22 cellular contexts compared by ENCODE assay signal in the genomic region with DNA sequence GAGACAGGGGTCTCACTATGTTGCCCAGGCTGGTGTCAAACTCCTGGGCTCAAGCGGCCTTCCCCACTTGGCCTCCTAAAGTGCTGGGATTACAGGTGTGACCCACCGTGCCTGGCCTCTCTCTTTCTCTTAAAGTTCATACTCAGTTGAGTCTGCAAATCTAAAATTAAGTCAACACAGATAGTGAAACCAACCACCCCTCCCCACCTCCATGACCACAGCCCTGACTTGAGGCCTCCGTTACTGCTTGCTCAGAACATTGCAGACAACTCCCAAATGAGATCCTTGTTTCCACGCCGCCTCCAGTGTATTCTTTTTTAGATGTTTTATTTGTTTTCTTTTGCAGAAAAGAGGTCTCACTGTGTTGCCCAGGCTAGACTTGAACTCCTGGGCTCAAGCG.
A peak's percentile ranks its signal among the peaks of the same experiment; 100 is the strongest.
DNase-seq lines count a peak whose midpoint lies in the region; ATAC-seq, FAIRE-seq and TF ChIP-seq lines count a peak whose summit lies in the region.
"Had no signal": no experiment of that assay in that cellular context is flagged by ENCODE, and none has a peak within 500 bp of the region (broad histone marks: within the 10 kb centered on the region; RNA-seq: fewer than 3 reads in every experiment).

No MANE protein-coding gene starts in this region.

- H3K9me1 ChIP-seq in K562 (ENCODE audit: control insufficient read depth, insufficient read depth, low read length) = no peaks in the 10 kb centered on the region

- CTCF ChIA-PET in K562 (lab: Yijun Ruan, JAX; ENCODE audit: low intra/inter-chr PET ratio) = no interaction called here

- H3K9ac ChIP-seq in BLaER1 (no peak overlapping the region), K562 (ENCODE audit: insufficient read depth in 1 of 2, low read depth in 2 of 2, low read length in 2 of 2) (no peak overlapping the region)
- H3K9ac ChIP-seq: GM23248 had no signal

- H3K4me2 ChIP-seq in BLaER1 = peak overlapping the region; percentile 39; the same call in 1 of the 2 replicates
- no peak overlapping the region for H3K4me2 ChIP-seq in K562 (ENCODE audit: insufficient read depth, low read length)

- no peak for ATAC-seq in K562
- ATAC-seq in GM18505 (IDR thresholded peaks at IDR 0.05; ENCODE audit: unreplicated experiment) = no peak
- no peak for ATAC-seq in upper lobe of left lung (ENCODE audit: low FRiP score in 2 of 2)

- H3K36me3 ChIP-seq in BLaER1 = 0 out of 2 replicates have a peak, but pooled peaks cover 6% of the 10 kb centered on the region
- no peaks in the 10 kb centered on the region for H3K36me3 ChIP-seq in K562 (ENCODE audit: control insufficient read depth, insufficient read depth, low read length)
- no peaks in the 10 kb centered on the region for H3K36me3 ChIP-seq in upper lobe of left lung

- 17% methylated on average over 6 of the region's 6 CpGs for WGBS in K562 (ENCODE audit: insufficient coverage, low coverage, missing lambda C conversion rate)
- 90 to 93% methylated on average over 6 of the region's 6 CpGs for WGBS in upper lobe of left lung, 2 donors

- no peaks in the 10 kb centered on the region for H3K79me2 ChIP-seq in K562 (ENCODE audit: control insufficient read depth, insufficient read depth, low read length)

- TF ChIP-seq CTCF in GM12865 (IDR thresholded peaks at IDR 0.05; ENCODE audit: insufficient read depth, low read depth, low read length, missing control alignments) = no peak
- no peak for TF ChIP-seq CTCF in K562 (IDR thresholded peaks at IDR 0.05 in 2 of 3, conservative IDR thresholded peaks at IDR 0.05 in 1 of 3; ENCODE audit: insufficient read depth in 2 of 3, low read depth in 1 of 3, low read length in 3 of 3)
- no peak for TF ChIP-seq CTCF in upper lobe of left lung (IDR thresholded peaks at IDR 0.05)

- TF ChIP-seq RAD21 in K562 (CRISPR knock-in tag; conservative IDR thresholded peaks at IDR 0.05 in 1 of 2, IDR thresholded peaks at IDR 0.05 in 1 of 2) = no peak

- intact Hi-C loops in K562 (cut with micrococcal nuclease) = no loop called here

- no peak overlapping the region for H2AFZ ChIP-seq in K562 (ENCODE audit: low read depth, low read length)
- H2AFZ ChIP-seq: GM23248 had no signal

- H3K4me1 ChIP-seq in BLaER1 (peaks cover 49% of the 10 kb centered on the region), K562 (replicated peaks in 1 of 2; ENCODE audit: control insufficient read depth in 2 of 2, insufficient read depth in 2 of 2, low read length in 2 of 2) (no peaks in the 10 kb centered on the region), upper lobe of left lung (no peaks in the 10 kb centered on the region)

- TF ChIP-seq POLR2A in K562 (conservative IDR thresholded peaks at IDR 0.05) (no peak), GM18505 (IDR thresholded peaks at IDR 0.05; ENCODE audit: borderline replicate concordance, extremely low read depth, insufficient read depth, insufficient read length) (no peak), upper lobe of left lung (IDR thresholded peaks at IDR 0.05) (no peak)

- peak; percentile 82 for FAIRE-seq in GM18507 (lab: Jason Lieb, UNC)
- no peak for FAIRE-seq in K562 (lab: Jason Lieb, UNC)
- FAIRE-seq: A204.1, GM12891, H1 had no signal

- H3K9me3 ChIP-seq in BLaER1 = peaks cover 43% of the 10 kb centered on the region
- H3K9me3 ChIP-seq in K562 (replicated peaks; ENCODE audit: control insufficient read depth, insufficient read depth, low read depth, low read length) = no peaks in the 10 kb centered on the region
- H3K9me3 ChIP-seq in upper lobe of left lung = no peaks in the 10 kb centered on the region

- in situ Hi-C loops in K562 (cut with MboI) = no loop called here

- no TSS peak for BruUV-seq in K562 (replicated peaks; lab: Mats Ljungman, UMichigan)

- POLR2A ChIA-PET in K562 (lab: Yijun Ruan, JAX) = no interaction called here

- H3K27ac ChIP-seq in BLaER1 = no peak overlapping the region
- no peak overlapping the region for H3K27ac ChIP-seq in K562 (ENCODE audit: extremely low read depth, low read depth, low read length)
- no peak overlapping the region for H3K27ac ChIP-seq in upper lobe of left lung
- H3K27ac ChIP-seq: 22Rv1, GM23248 had no signal

- peak; percentile 68 for DNase-seq in GM12865 (ENCODE audit: low read depth)
- no peak for DNase-seq in GM18507 (ENCODE audit: extremely low spot score, insufficient read length, low read depth)
- DNase-seq in K562 (ENCODE audit: extremely low read depth in 1 of 4, low spot score in 3 of 4) = no peak
- DNase-seq in HUDEP-2 (lab: John Stamatoyannopoulos, UW; ENCODE audit: unreplicated experiment in 76 of 76) = no peak
- DNase-seq in upper lobe of left lung = no peak
- no peak for DNase-seq in activated naive CD4-positive, alpha-beta T cell treated with Interleukin-2 at 50 U/mL for 16 hours
- DNase-seq: C1 segment of cervical spinal cord; Calu3; CD4-positive, alpha-beta memory T cell; COR-L47; DMS53; DMS79 treated with DMSO at 0.1 percent for 48 hours; GF-D8; GM23248; H7; HCEC 1CT had no signal

- H3K4me3 ChIP-seq in BLaER1 (no peak overlapping the region), GM12865 (ENCODE audit: low read depth, low read length) (no peak overlapping the region), K562 (no peak overlapping the region), upper lobe of left lung (no peak overlapping the region)
- H3K4me3 ChIP-seq: GM23248 had no signal

- H4K20me1 ChIP-seq in BLaER1 (no peaks in the 10 kb centered on the region), K562 (replicated peaks; ENCODE audit: control insufficient read depth, insufficient read depth, low read length) (no peaks in the 10 kb centered on the region)

- H3K27me3 ChIP-seq in BLaER1 (no peaks in the 10 kb centered on the region), K562 (ENCODE audit: control insufficient read depth in 2 of 2, insufficient read depth in 2 of 2, low read length in 2 of 2) (peaks cover 0 to 14% of the 10 kb centered on the region in 2 experiments; a peak in 2 of 5 replicates), upper lobe of left lung (no peaks in the 10 kb centered on the region)

- TF ChIP-seq EP300 in K562 (IDR thresholded peaks at IDR 0.05; ENCODE audit: low read length) (no peak), upper lobe of left lung (IDR thresholded peaks at IDR 0.05) (no peak)

TF ChIP-seq in K562, 482 proteins besides CTCF, POLR2A, EP300 and RAD21:
- TF ChIP-seq CHD4 (IDR thresholded peaks at IDR 0.05; ENCODE audit: insufficient read depth, insufficient replicate concordance, low read depth, low read length, poor library complexity, severe bottlenecking) (no peak), KHSRP (IDR thresholded peaks at IDR 0.05) (no peak), ZNF133 (CRISPR knock-in tag; IDR thresholded peaks at IDR 0.05) (no peak), ZNF121 (CRISPR knock-in tag; conservative IDR thresholded peaks at IDR 0.05) (0 out of 2 replicates have a peak, but pooled peaks have one; percentile 8), SOX6 (IDR thresholded peaks at IDR 0.05) (no peak), ZBTB9 (CRISPR knock-in tag; IDR thresholded peaks at IDR 0.05) (no peak)
TF ChIP-seq in K562: peak in this region for 1.
